ENCODE assay signal across 9 cellular contexts in genomic region chr10:3248526-3249255, GRCh38.
A peak's percentile ranks its signal among the peaks of the same experiment; 100 is the strongest.
DNase-seq lines count a peak whose midpoint lies in the region; ATAC-seq, FAIRE-seq and TF ChIP-seq lines count a peak whose summit lies in the region.
"Had no signal": no experiment of that assay in that cellular context is flagged by ENCODE, and none has a peak within 500 bp of the region (broad histone marks: within the 10 kb centered on the region; RNA-seq: fewer than 3 reads in every experiment).

No MANE protein-coding gene starts in this region.

- peak overlapping the region; percentile 85 for H3K9ac ChIP-seq in adipocyte (ENCODE audit: low read length)

- peaks cover 13% of the 10 kb centered on the region for H3K4me1 ChIP-seq in adipocyte (ENCODE audit: control insufficient read depth, insufficient read depth, low read length)
- no peaks in the 10 kb centered on the region for H3K4me1 ChIP-seq in right cardiac atrium (ENCODE audit: control insufficient read depth, insufficient read depth, low read length)
- H3K4me1 ChIP-seq in stomach: peaks cover 0 to 13% (median 3%) of the 10 kb centered on the region in 4 donors

- H3K27ac ChIP-seq in right cardiac atrium (ENCODE audit: low read length): peak overlapping the region; percentile 17
- H3K27ac ChIP-seq in stomach: peak overlapping the region in 4 of 5 donors; percentile 60 to 72 (median 68)

- intact Hi-C loops in right cardiac atrium (cut with DNase I): loop anchor here in 1 of 4 donors (10.0 kb wide), 1 partner anchor 536 kb away; the partner anchor contains the start of gene KLF6
- intact Hi-C loops in stomach (cut with DNase I; ENCODE audit: low total_unique reads): loop anchor here (10.0 kb wide), 1 partner anchor 1516 kb away; no protein-coding TSS in a partner anchor

- peak; percentile 64 to 79 for ATAC-seq in right cardiac atrium
- ATAC-seq in GM21723 (IDR thresholded peaks at IDR 0.05; ENCODE audit: unreplicated experiment): no peak

- FAIRE-seq in GM19239 (lab: Jason Lieb, UNC): no peak

- peak; percentile 47 for DNase-seq in HPDE6-E6E7 (ENCODE audit: extremely low spot score)
- peak; percentile 89 for DNase-seq in adipocyte (ENCODE audit: low read depth)
- DNase-seq in right cardiac atrium: no peak
- no peak for DNase-seq in stomach
- no peak for DNase-seq in SKM-1 treated with dmso at 0.1 percent for 144 hours (lab: John Stamatoyannopoulos, UW; ENCODE audit: unreplicated experiment)
- DNase-seq in inferior parietal cortex (ENCODE audit: extremely low spot score): no peak
- no peak for DNase-seq in GM19239 (ENCODE audit: insufficient read length, low spot score)
- DNase-seq: SHP77 treated with DMSO at 0.1 percent for 48 hours had no signal

- H3K9me3 ChIP-seq in adipocyte (ENCODE audit: control insufficient read depth, low read length): no peaks in the 10 kb centered on the region
- H3K9me3 ChIP-seq in right cardiac atrium (ENCODE audit: control insufficient read depth, low read length): no peaks in the 10 kb centered on the region
- H3K9me3 ChIP-seq in stomach: no peaks in the 10 kb centered on the region

- H3K27me3 ChIP-seq in adipocyte (replicated peaks; ENCODE audit: control insufficient read depth, insufficient read depth, low read length) (no peaks in the 10 kb centered on the region), right cardiac atrium (ENCODE audit: control insufficient read depth, insufficient read depth) (no peaks in the 10 kb centered on the region), stomach (no peaks in the 10 kb centered on the region)

- H3K4me3 ChIP-seq in adipocyte (ENCODE audit: low read length) (peak overlapping the region; percentile 59), right cardiac atrium (ENCODE audit: low read length) (no peak overlapping the region), stomach (no peak overlapping the region)

- no peak for TF ChIP-seq CTCF in stomach (IDR thresholded peaks at IDR 0.05)

- TF ChIP-seq EP300 in stomach (IDR thresholded peaks at IDR 0.05): no peak

- WGBS in right cardiac atrium: 31% methylated on average over 6 of the region's 6 CpGs
- WGBS in stomach, 5 donors: 26 to 33% (median 30%) methylated on average over 6 of the region's 6 CpGs

- H3K36me3 ChIP-seq in adipocyte (ENCODE audit: control insufficient read depth, insufficient read depth, low read length, severe bottlenecking) (no peaks in the 10 kb centered on the region), stomach (no peaks in the 10 kb centered on the region)

- no peak for TF ChIP-seq POLR2A in stomach (IDR thresholded peaks at IDR 0.05)

Comparison
In these comparisons a context has a peak if more than half of its experiments do, and no peak if none do; other contexts are left out.
1. DNase-seq: peak in HPDE6-E6E7 (single experiment) and adipocyte (single experiment); none in right cardiac atrium (0 of 3), stomach (single experiment), SKM-1 treated with dmso at 0.1 percent for 144 hours (single experiment), inferior parietal cortex (single experiment) and GM19239 (single experiment).